Comparison of ENCODE assay signal across 24 cellular contexts in genomic region chr18:76115580-76115979, GRCh38.
"Had no signal": no experiment of that assay in that cellular context is flagged by ENCODE, and none has a peak within 500 bp of the region (broad histone marks: within the 10 kb centered on the region; RNA-seq: fewer than 3 reads in every experiment).

No MANE protein-coding gene starts in this region.

- H3K4me3 ChIP-seq: MG63, SJCRH30 had no signal

- H3K27me3 ChIP-seq: MG63, SJCRH30 had no signal

- H3K27ac ChIP-seq: HL-60, RWPE1, SJCRH30 had no signal

- H3K9me3 ChIP-seq: MG63, SJCRH30 had no signal

- ATAC-seq: Panc1, PC-3, SK-N-SH treated with all-trans-retinoic acid at 6 μM for 48 hours had no signal

- DNase-seq: IMR-90; Karpas-422; KG1; MG63; NCI-H1092 treated with DMSO at 0.1 percent for 48 hours; NCI-H1436; NCI-H187; NCI-H2029; NCI-H2081 treated with DMSO at 0.1 percent for 48 hours; NCI-H2171; NCI-H226; NCI-H446; NCI-H510A; NCI-H524 treated with DMSO at 0.1 percent for 48 hours; NCI-H69; NCI-H774; NK-92 treated with Interleukin-12 subunit alpha and Interleukin-12 subunit beta, amount 100 ng/mL, for 24 hours; PC-3; SHP77; SJCRH30 had no signal

- H3K4me1 ChIP-seq: SJCRH30 had no signal

- H3K36me3 ChIP-seq: MG63, SJCRH30 had no signal
